In genomic region chr11:12889243-12889642, GRCh38 we compare ENCODE assay signal across 8 cellular contexts.
A peak's percentile ranks its signal among the peaks of the same experiment; 100 is the strongest.
DNase-seq lines count a peak whose midpoint lies in the region; ATAC-seq and TF ChIP-seq lines count a peak whose summit lies in the region.

No MANE protein-coding gene starts in this region.

- H3K4me1 Mint-ChIP-seq in activated naive CD4-positive, alpha-beta T cell treated with anti-CD3 and anti-CD28 coated beads for 36 hours (ENCODE audit: low read depth), result no peaks in the 10 kb centered on the region

- TF ChIP-seq POLR2A in GM18505 (IDR thresholded peaks at IDR 0.05; ENCODE audit: borderline replicate concordance, extremely low read depth, insufficient read depth, insufficient read length), result no peak

- 28 to 65% (median 40%) methylated on average over 5 of the region's 5 CpGs for WGBS in psoas muscle, 3 donors

- peaks cover 0 to 20% of the 10 kb centered on the region in 2 donors for H3K36me3 ChIP-seq in psoas muscle (ENCODE audit: insufficient read depth in 1 of 2, low read depth in 1 of 2)

- no peaks in the 10 kb centered on the region for H3K9me3 Mint-ChIP-seq in activated naive CD4-positive, alpha-beta T cell treated with anti-CD3 and anti-CD28 coated beads for 36 hours

- intact Hi-C loops in psoas muscle (cut with DNase I), result loop anchor here (5.0 to 10.0 kb wide), 4 partner anchors 42 to 217 kb away; partner anchors contain the start of gene TEAD1 (in 1 of the 2)
- intact Hi-C loops in activated naive CD4-positive, alpha-beta T cell treated with anti-CD3 and anti-CD28 coated beads for 36 hours (cut with micrococcal nuclease), result loop anchor here (2.0 kb wide), 2 partner anchors 218 to 476 kb away; no protein-coding TSS in a partner anchor

- CTCF ChIA-PET in activated naive CD4-positive, alpha-beta T cell treated with anti-CD3 and anti-CD28 coated beads for 36 hours (lab: Charles Lee), result interaction anchor here (0.6 to 4.7 kb wide), 20 partner anchors 9 to 892 kb away, joined by 3 to 54 read pairs (median 4); no protein-coding TSS in a partner anchor

- TF ChIP-seq CTCF in psoas muscle (IDR thresholded peaks at IDR 0.05), result no peak

- H3K4me3 ChIP-seq in psoas muscle, result no peak overlapping the region

- DNase-seq in COR-L47 (lab: John Stamatoyannopoulos, UW) (peak; percentile 72), SIG-M5 (lab: John Stamatoyannopoulos, UW) (peak; percentile 9), glomerular visceral epithelial cell (ENCODE audit: extremely low spot score) (peak; percentile 65), psoas muscle (peak in 1 of 2 donors; percentile 37), cerebellar cortex (ENCODE audit: low spot score) (no peak)
- no peak for DNase-seq in activated naive CD4-positive, alpha-beta T cell treated with anti-CD3 and anti-CD28 coated beads for 36 hours

- no peak overlapping the region for H3K27ac Mint-ChIP-seq in activated naive CD4-positive, alpha-beta T cell treated with anti-CD3 and anti-CD28 coated beads for 36 hours

- no peaks in the 10 kb centered on the region for H3K27me3 ChIP-seq in psoas muscle (ENCODE audit: insufficient read depth in 3 of 3, low read length in 2 of 3)

- peak overlapping the region; percentile 82 for H3K27ac ChIP-seq in psoas muscle

- no peaks in the 10 kb centered on the region for H3K36me3 Mint-ChIP-seq in activated naive CD4-positive, alpha-beta T cell treated with anti-CD3 and anti-CD28 coated beads for 36 hours (ENCODE audit: low read depth)

- no peaks in the 10 kb centered on the region for H3K9me3 ChIP-seq in psoas muscle

- H3K27me3 Mint-ChIP-seq in activated naive CD4-positive, alpha-beta T cell treated with anti-CD3 and anti-CD28 coated beads for 36 hours (ENCODE audit: low read depth), result peaks cover 2% of the 10 kb centered on the region

- H3K4me1 ChIP-seq in psoas muscle, result peaks cover 47% of the 10 kb centered on the region

- ATAC-seq in psoas muscle (peak; percentile 63 to 82 (median 72)), GM18505 (IDR thresholded peaks at IDR 0.05; ENCODE audit: unreplicated experiment) (no peak), HG03139 (IDR thresholded peaks at IDR 0.05; ENCODE audit: unreplicated experiment) (no peak)

- no peak overlapping the region for H3K4me3 Mint-ChIP-seq in activated naive CD4-positive, alpha-beta T cell treated with anti-CD3 and anti-CD28 coated beads for 36 hours

Comparison
In these comparisons a context has a peak if more than half of its experiments do, and no peak if none do; other contexts are left out.
1. DNase-seq: peak in COR-L47 (single experiment), SIG-M5 (single experiment) and glomerular visceral epithelial cell (single experiment); none in cerebellar cortex (single experiment) and activated naive CD4-positive, alpha-beta T cell treated with anti-CD3 and anti-CD28 coated beads for 36 hours (single experiment).
2. ATAC-seq: peak in psoas muscle (4 of 4); none in GM18505 (single experiment) and HG03139 (single experiment).